Comparison of ENCODE assay signal across 1 cellular context in the genomic region with DNA sequence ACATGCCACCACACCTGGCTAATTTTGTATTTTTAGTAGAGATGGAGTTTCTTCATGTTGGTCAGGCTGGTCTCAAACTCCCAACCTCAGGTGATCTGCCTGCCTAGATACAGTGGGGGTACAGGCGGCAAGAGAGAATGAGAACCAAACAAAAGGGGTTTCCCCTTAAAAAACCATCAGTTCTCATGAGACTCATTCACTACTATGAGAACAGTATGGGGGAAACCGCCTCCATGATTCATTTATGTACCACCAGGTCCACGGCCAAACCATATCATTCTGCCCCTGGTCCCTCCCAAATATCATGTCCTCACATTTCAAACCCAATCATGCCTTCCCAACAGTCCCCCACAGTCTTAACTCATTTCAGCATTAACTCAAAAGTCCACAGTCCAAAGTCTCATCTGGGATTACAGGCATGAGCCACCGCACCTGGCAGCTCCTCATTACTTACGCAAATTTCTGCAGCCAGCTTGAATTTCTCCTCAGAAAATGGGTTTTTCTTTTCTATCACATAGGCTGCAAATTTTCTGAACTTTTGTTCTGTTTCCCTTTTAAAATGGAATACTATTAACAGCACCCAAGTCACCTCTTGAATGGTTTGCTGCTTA.
TF ChIP-seq lines count a peak whose summit lies in the region.

No MANE protein-coding gene starts in this region.

TF ChIP-seq in GM12878, 131 proteins besides CTCF, POLR2A, EP300 and RAD21:
- 0 out of 2 replicates have a peak, but pooled peaks have one; percentile 1 for TF ChIP-seq ZNF217 (IDR thresholded peaks at IDR 0.05)
